In genomic region chr18:26227051-26227672, GRCh38 we compare ENCODE assay signal across 8 cellular contexts. TPM values are rescaled to one million over a fixed set of nuclear protein-coding genes. Genes with fewer than 3 reads are reported as not detected.
DNase-seq lines count a peak whose midpoint lies in the region; ATAC-seq and TF ChIP-seq lines count a peak whose summit lies in the region.

No MANE protein-coding gene starts in this region.

- peaks cover 14% of the 10 kb centered on the region for H3K36me3 Mint-ChIP-seq in stimulated activated naive CD8-positive, alpha-beta T cell treated with anti-CD3 and anti-CD28 coated beads, Interleukin-15, Interleukin-2, amounts not matched to agents 100 ng/mL and 50 ng/mL, for 24 hours (ENCODE audit: low read depth)

- in situ Hi-C loops in Panc1 (cut with HindIII; ENCODE audit: low pct_unique_long_range_greater_than_20kb, low sequenced_read_pairs): no loop called here

- peak overlapping the region; percentile 20 for H3K9ac ChIP-seq in parathyroid adenoma

- H3K36me3 ChIP-seq in Panc1 (ENCODE audit: control insufficient read depth, insufficient read depth, low read length) (no peaks in the 10 kb centered on the region; the same call in 1 of the 2 replicates), esophagus squamous epithelium (no peaks in the 10 kb centered on the region), parathyroid adenoma (ENCODE audit: control insufficient read depth, insufficient read depth, low read length) (no peaks in the 10 kb centered on the region)

- TF ChIP-seq POLR2A in esophagus squamous epithelium (IDR thresholded peaks at IDR 0.05): no peak

- no peaks in the 10 kb centered on the region for H3K9me3 Mint-ChIP-seq in stimulated activated naive CD8-positive, alpha-beta T cell treated with anti-CD3 and anti-CD28 coated beads, Interleukin-15, Interleukin-2, amounts not matched to agents 100 ng/mL and 50 ng/mL, for 24 hours

- peak overlapping the region; percentile 95 for H3K4me3 Mint-ChIP-seq in stimulated activated naive CD8-positive, alpha-beta T cell treated with anti-CD3 and anti-CD28 coated beads, Interleukin-15, Interleukin-2, amounts not matched to agents 100 ng/mL and 50 ng/mL, for 24 hours

- H3K27ac ChIP-seq in Panc1 (ENCODE audit: low read length) (peak overlapping the region; percentile 77), esophagus squamous epithelium (peak overlapping the region; percentile 84 to 89 (median 88)), parathyroid adenoma (peak overlapping the region; percentile 56)

- H3K27ac Mint-ChIP-seq in stimulated activated naive CD8-positive, alpha-beta T cell treated with anti-CD3 and anti-CD28 coated beads, Interleukin-15, Interleukin-2, amounts not matched to agents 100 ng/mL and 50 ng/mL, for 24 hours: peak overlapping the region; percentile 88

- H3K4me3 ChIP-seq in Panc1 (ENCODE audit: low read depth in 2 of 2, low read length in 2 of 2): peak overlapping the region; percentile 76 to 83
- peak overlapping the region; percentile 72 to 90 (median 89) for H3K4me3 ChIP-seq in esophagus squamous epithelium
- peak overlapping the region; percentile 83 for H3K4me3 ChIP-seq in parathyroid adenoma (ENCODE audit: low read depth, low read length)

- H3K4me2 ChIP-seq in parathyroid adenoma (ENCODE audit: low read length): peak overlapping the region; percentile 58

- DNase-seq in stimulated activated naive CD8-positive, alpha-beta T cell treated with anti-CD3 and anti-CD28 coated beads, Interleukin-15, Interleukin-2, amounts not matched to agents 100 U/mL and 50 U/mL, for 24 hours: no peak
- DNase-seq in Panc1 (ENCODE audit: low read depth, low spot score) (no peak), esophagus squamous epithelium (lab: John Stamatoyannopoulos, UW) (no peak), HCEC 1CT (no peak), NCI-H1694 (lab: John Stamatoyannopoulos, UW) (no peak), NCI-H1417 treated with DMSO at 0.1 percent for 48 hours (lab: John Stamatoyannopoulos, UW) (no peak)

- CTCF ChIA-PET in Panc1 (lab: Charles Lee): no interaction called here

- no peaks in the 10 kb centered on the region for H3K27me3 ChIP-seq in Panc1 (ENCODE audit: control insufficient read depth, insufficient read depth, low read length)
- no peaks in the 10 kb centered on the region for H3K27me3 ChIP-seq in esophagus squamous epithelium
- H3K27me3 ChIP-seq in parathyroid adenoma (ENCODE audit: control insufficient read depth, insufficient read depth, low read length): no peaks in the 10 kb centered on the region

- BruUV-seq in Panc1 (replicated peaks; lab: Mats Ljungman, UMichigan): no TSS peak

- H3K9me3 ChIP-seq in Panc1 (ENCODE audit: control insufficient read depth, insufficient read depth, low read depth, low read length) (no peaks in the 10 kb centered on the region), esophagus squamous epithelium (no peaks in the 10 kb centered on the region), parathyroid adenoma (ENCODE audit: control insufficient read depth, low read length) (no peaks in the 10 kb centered on the region)

- H3K4me1 ChIP-seq in Panc1 (ENCODE audit: control insufficient read depth, insufficient read depth, low read length) (peaks cover 11% of the 10 kb centered on the region), esophagus squamous epithelium (peaks cover 3 to 43% (median 13%) of the 10 kb centered on the region in 3 donors), parathyroid adenoma (no peaks in the 10 kb centered on the region)

- POLR2A ChIA-PET in Panc1 (lab: Charles Lee): interaction anchor here (0.6 kb wide), 1 partner anchor 210 kb away, joined by 6 read pairs; no protein-coding TSS in a partner anchor

- TF ChIP-seq CTCF in Panc1 (IDR thresholded peaks at IDR 0.05) (no peak), esophagus squamous epithelium (IDR thresholded peaks at IDR 0.05) (no peak), parathyroid adenoma (IDR thresholded peaks at IDR 0.05) (no peak)

- H3K4me1 Mint-ChIP-seq in stimulated activated naive CD8-positive, alpha-beta T cell treated with anti-CD3 and anti-CD28 coated beads, Interleukin-15, Interleukin-2, amounts not matched to agents 100 ng/mL and 50 ng/mL, for 24 hours (ENCODE audit: low read depth): peaks cover 37% of the 10 kb centered on the region

- intact Hi-C loops in Panc1 (cut with micrococcal nuclease; ENCODE audit: unreplicated experiment): loop anchor here (5.0 kb wide), 1 partner anchor 135 kb away; the partner anchor contains the start of gene SS18
- intact Hi-C loops in esophagus squamous epithelium (cut with DNase I): no loop called here

- H3K79me2 ChIP-seq in parathyroid adenoma: no peaks in the 10 kb centered on the region

- H2AFZ ChIP-seq in parathyroid adenoma: peak overlapping the region; percentile 99

- H3K27me3 Mint-ChIP-seq in stimulated activated naive CD8-positive, alpha-beta T cell treated with anti-CD3 and anti-CD28 coated beads, Interleukin-15, Interleukin-2, amounts not matched to agents 100 ng/mL and 50 ng/mL, for 24 hours: no peaks in the 10 kb centered on the region

- WGBS in esophagus squamous epithelium, 2 donors: 16 to 22% methylated on average over 15 to 20 of the region's 28 CpGs

- no peak for ATAC-seq in stimulated activated naive CD8-positive, alpha-beta T cell treated with anti-CD3 and anti-CD28 coated beads, Interleukin-15, Interleukin-2, amounts not matched to agents 100 U/mL and 50 U/mL, for 24 hours
- ATAC-seq in Panc1: peak; percentile 30

RNA-seq across cellular contexts. Expression of gene TAF4B, which starts 0.9 kb away (rescaled TPM):
- total RNA-seq in Panc1 (2021; ENCODE audit: unreplicated experiment): 8.0 TPM
- 3.1 TPM for polyA plus RNA-seq in Panc1 (2012; ENCODE audit: insufficient read length)
- total RNA-seq in esophagus squamous epithelium: 10 to 100 TPM in 1 of 4 donors, 1 to 10 TPM in 3; 5.9 to 20.2 (median 7.0) TPM
